1 cellular context compared by ENCODE assay signal in the genomic region with DNA sequence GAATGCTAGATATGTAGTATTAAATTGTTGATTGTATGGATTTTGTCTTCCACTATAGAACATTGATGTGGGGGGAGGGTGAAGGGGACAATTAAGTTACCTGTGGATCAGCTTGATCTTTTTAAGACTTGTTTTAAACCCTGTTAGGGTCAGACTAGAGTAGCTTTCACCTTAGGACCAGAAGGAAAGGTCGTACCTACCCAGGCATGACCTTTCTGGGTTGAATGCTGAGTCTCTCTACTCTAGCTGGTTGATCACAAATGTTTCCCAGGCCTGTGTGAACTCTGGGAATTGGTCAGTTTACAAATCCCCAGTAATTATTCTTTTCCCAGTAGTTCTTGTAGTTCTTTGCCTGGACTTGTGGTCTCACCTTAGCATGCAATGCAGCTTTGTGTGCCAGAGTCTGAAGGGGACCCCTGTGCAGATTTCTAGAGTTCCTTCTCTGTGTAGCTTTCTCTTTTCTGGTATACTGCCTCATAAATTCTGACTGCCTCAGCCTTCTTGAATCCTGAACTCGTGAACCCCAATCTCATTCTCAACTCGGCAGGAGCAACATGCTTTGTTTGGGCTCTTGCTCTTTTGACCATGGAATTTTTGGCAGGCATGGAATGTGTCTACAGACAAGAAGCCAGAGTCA.
TF ChIP-seq lines count a peak whose summit lies in the region.

No MANE protein-coding gene starts in this region.

TF ChIP-seq in K562, 482 proteins besides CTCF, POLR2A, EP300 and RAD21 (continued from another document):
- TF ChIP-seq HEY1 (CRISPR knock-in tag; IDR thresholded peaks at IDR 0.05; ENCODE audit: borderline replicate concordance) (no peak), HMGN3 (IDR thresholded peaks at IDR 0.05; ENCODE audit: borderline replicate concordance, extremely low read depth, insufficient read length, low read depth, low read length) (no peak), RUNX1 (IDR thresholded peaks at IDR 0.05; ENCODE audit: low read depth) (no peak), ZNF347 (CRISPR knock-in tag; IDR thresholded peaks at IDR 0.05; ENCODE audit: low read depth) (no peak), RFX1 (IDR thresholded peaks at IDR 0.05) (no peak), RBM22 (IDR thresholded peaks at IDR 0.05; ENCODE audit: low read depth, low read length, poor library complexity, severe bottlenecking) (no peak), ZNF707 (CRISPR knock-in tag; conservative IDR thresholded peaks at IDR 0.05) (no peak), CEBPB (tag; IDR thresholded peaks at IDR 0.05) (no peak), ZNF780A (CRISPR knock-in tag; IDR thresholded peaks at IDR 0.05) (no peak), ZBTB1 (CRISPR knock-in tag; IDR thresholded peaks at IDR 0.05; ENCODE audit: borderline replicate concordance, low read depth) (no peak)
- TF ChIP-seq, protein P1, sequence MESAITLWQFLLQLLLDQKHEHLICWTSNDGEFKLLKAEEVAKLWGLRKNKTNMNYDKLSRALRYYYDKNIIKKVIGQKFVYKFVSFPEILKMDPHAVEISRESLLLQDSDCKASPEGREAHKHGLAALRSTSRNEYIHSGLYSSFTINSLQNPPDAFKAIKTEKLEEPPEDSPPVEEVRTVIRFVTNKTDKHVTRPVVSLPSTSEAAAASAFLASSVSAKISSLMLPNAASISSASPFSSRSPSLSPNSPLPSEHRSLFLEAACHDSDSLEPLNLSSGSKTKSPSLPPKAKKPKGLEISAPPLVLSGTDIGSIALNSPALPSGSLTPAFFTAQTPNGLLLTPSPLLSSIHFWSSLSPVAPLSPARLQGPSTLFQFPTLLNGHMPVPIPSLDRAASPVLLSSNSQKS (CRISPR knock-in tag; IDR thresholded peaks at IDR 0.05): no peak
- TF ChIP-seq, protein P2, sequence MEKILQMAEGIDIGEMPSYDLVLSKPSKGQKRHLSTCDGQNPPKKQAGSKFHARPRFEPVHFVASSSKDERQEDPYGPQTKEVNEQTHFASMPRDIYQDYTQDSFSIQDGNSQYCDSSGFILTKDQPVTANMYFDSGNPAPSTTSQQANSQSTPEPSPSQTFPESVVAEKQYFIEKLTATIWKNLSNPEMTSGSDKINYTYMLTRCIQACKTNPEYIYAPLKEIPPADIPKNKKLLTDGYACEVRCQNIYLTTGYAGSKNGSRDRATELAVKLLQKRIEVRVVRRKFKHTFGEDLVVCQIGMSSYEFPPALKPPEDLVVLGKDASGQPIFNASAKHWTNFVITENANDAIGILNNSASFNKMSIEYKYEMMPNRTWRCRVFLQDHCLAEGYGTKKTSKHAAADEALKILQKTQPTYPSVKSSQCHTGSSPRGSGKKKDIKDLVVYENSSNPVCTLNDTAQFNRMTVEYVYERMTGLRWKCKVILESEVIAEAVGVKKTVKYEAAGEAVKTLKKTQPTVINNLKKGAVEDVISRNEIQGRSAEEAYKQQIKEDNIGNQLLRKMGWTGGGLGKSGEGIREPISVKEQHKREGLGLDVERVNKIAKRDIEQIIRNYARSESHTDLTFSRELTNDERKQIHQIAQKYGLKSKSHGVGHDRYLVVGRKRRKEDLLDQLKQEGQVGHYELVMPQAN (IDR thresholded peaks at IDR 0.05; ENCODE audit: borderline replicate concordance): no peak
- TF ChIP-seq, protein P3, sequence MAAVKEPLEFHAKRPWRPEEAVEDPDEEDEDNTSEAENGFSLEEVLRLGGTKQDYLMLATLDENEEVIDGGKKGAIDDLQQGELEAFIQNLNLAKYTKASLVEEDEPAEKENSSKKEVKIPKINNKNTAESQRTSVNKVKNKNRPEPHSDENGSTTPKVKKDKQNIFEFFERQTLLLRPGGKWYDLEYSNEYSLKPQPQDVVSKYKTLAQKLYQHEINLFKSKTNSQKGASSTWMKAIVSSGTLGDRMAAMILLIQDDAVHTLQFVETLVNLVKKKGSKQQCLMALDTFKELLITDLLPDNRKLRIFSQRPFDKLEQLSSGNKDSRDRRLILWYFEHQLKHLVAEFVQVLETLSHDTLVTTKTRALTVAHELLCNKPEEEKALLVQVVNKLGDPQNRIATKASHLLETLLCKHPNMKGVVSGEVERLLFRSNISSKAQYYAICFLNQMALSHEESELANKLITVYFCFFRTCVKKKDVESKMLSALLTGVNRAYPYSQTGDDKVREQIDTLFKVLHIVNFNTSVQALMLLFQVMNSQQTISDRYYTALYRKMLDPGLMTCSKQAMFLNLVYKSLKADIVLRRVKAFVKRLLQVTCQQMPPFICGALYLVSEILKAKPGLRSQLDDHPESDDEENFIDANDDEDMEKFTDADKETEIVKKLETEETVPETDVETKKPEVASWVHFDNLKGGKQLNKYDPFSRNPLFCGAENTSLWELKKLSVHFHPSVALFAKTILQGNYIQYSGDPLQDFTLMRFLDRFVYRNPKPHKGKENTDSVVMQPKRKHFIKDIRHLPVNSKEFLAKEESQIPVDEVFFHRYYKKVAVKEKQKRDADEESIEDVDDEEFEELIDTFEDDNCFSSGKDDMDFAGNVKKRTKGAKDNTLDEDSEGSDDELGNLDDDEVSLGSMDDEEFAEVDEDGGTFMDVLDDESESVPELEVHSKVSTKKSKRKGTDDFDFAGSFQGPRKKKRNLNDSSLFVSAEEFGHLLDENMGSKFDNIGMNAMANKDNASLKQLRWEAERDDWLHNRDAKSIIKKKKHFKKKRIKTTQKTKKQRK (IDR thresholded peaks at IDR 0.05; ENCODE audit: borderline replicate concordance, low read depth, low read length): no peak
